1 cellular context compared by ENCODE assay signal in genomic region chr13:32284927-32285632, GRCh38.
A peak's percentile ranks its signal among the peaks of the same experiment; 100 is the strongest.
TF ChIP-seq lines count a peak whose summit lies in the region.

No MANE protein-coding gene starts in this region.

TF ChIP-seq in HepG2, 621 proteins besides CTCF, POLR2A, EP300 and RAD21 (continued from another document):
- TF ChIP-seq MLX (CRISPR knock-in tag; IDR thresholded peaks at IDR 0.05) (no peak), ZNF512 (CRISPR knock-in tag; IDR thresholded peaks at IDR 0.05) (no peak), FOXA3 (CRISPR knock-in tag; IDR thresholded peaks at IDR 0.05) (no peak), LCORL (IDR thresholded peaks at IDR 0.05) (no peak), LCORL (CRISPR knock-in tag; IDR thresholded peaks at IDR 0.05) (no peak), PHB2 (IDR thresholded peaks at IDR 0.05; ENCODE audit: partially characterized antibody) (no peak), NFE2L1 (CRISPR knock-in tag; IDR thresholded peaks at IDR 0.05; ENCODE audit: borderline replicate concordance) (no peak), ZNF616 (CRISPR knock-in tag; IDR thresholded peaks at IDR 0.05; ENCODE audit: low read depth) (no peak), GTF2F1 (IDR thresholded peaks at IDR 0.05; ENCODE audit: low read length) (no peak), ATRX (CRISPR knock-in tag; IDR thresholded peaks at IDR 0.05; ENCODE audit: borderline replicate concordance) (no peak), TAF15 (IDR thresholded peaks at IDR 0.05; ENCODE audit: low read depth, low read length, poor library complexity, severe bottlenecking) (no peak), SIN3A (IDR thresholded peaks at IDR 0.05; ENCODE audit: borderline replicate concordance, low read depth, low read length) (no peak), ZNF747 (CRISPR knock-in tag; IDR thresholded peaks at IDR 0.05; ENCODE audit: borderline replicate concordance) (no peak), ZBTB7A (CRISPR knock-in tag; IDR thresholded peaks at IDR 0.05) (no peak), SOX5 (CRISPR knock-in tag; IDR thresholded peaks at IDR 0.05; ENCODE audit: borderline replicate concordance) (peak; percentile 26; the same call in 1 of the 2 replicates), ZNF713 (CRISPR knock-in tag; IDR thresholded peaks at IDR 0.05) (no peak), POLR2AphosphoS5 (IDR thresholded peaks at IDR 0.05; ENCODE audit: low read depth, low read length) (no peak), ZMAT5 (CRISPR knock-in tag; IDR thresholded peaks at IDR 0.05; ENCODE audit: borderline replicate concordance, low read depth) (no peak), GTF3A (CRISPR knock-in tag; conservative IDR thresholded peaks at IDR 0.05) (no peak), FOXA1 (IDR thresholded peaks at IDR 0.05) (no peak), FOXA1 (CRISPR knock-in tag; IDR thresholded peaks at IDR 0.05) (0 out of 2 replicates have a peak, but pooled peaks have one; percentile 11), E2F5 (CRISPR knock-in tag; conservative IDR thresholded peaks at IDR 0.05) (no peak), ZNF850 (CRISPR knock-in tag; conservative IDR thresholded peaks at IDR 0.05) (no peak), AHDC1 (CRISPR knock-in tag; IDR thresholded peaks at IDR 0.05; ENCODE audit: borderline replicate concordance) (no peak), SNRNP70 (IDR thresholded peaks at IDR 0.05; ENCODE audit: low read depth, low read length) (no peak), ZBTB1 (CRISPR knock-in tag; IDR thresholded peaks at IDR 0.05; ENCODE audit: borderline replicate concordance) (no peak), SMAD3 (CRISPR knock-in tag; IDR thresholded peaks at IDR 0.05) (no peak), NPAS2 (CRISPR knock-in tag; IDR thresholded peaks at IDR 0.05; ENCODE audit: borderline replicate concordance) (no peak), ZNF510 (CRISPR knock-in tag; IDR thresholded peaks at IDR 0.05; ENCODE audit: low read depth) (no peak), SOX13 (IDR thresholded peaks at IDR 0.05) (no peak), SOX13 (CRISPR knock-in tag; conservative IDR thresholded peaks at IDR 0.05 in 1 of 2, IDR thresholded peaks at IDR 0.05 in 1 of 2) (peak in 1 of 2 experiments; percentile 66; a peak in 2 of 4 replicates), NR2C2 (CRISPR knock-in tag; IDR thresholded peaks at IDR 0.05; ENCODE audit: borderline replicate concordance) (no peak), CENPBD1 (CRISPR knock-in tag; IDR thresholded peaks at IDR 0.05; ENCODE audit: borderline replicate concordance, low read depth) (no peak), RXRA (CRISPR knock-in tag; IDR thresholded peaks at IDR 0.05) (no peak), MTF1 (CRISPR knock-in tag; IDR thresholded peaks at IDR 0.05) (no peak), GATA4 (IDR thresholded peaks at IDR 0.05; ENCODE audit: borderline replicate concordance, low read depth) (no peak), ARID5B (CRISPR knock-in tag; IDR thresholded peaks at IDR 0.05) (peak; percentile 43), ZNF160 (CRISPR knock-in tag; IDR thresholded peaks at IDR 0.05) (no peak)
